ENCODE assay signal across 1 cellular context in genomic region chr11:119336744-119337469, GRCh38.
TF ChIP-seq lines count a peak whose summit lies in the region.

No MANE protein-coding gene starts in this region.

TF ChIP-seq in GM23338, 12 proteins besides CTCF, POLR2A, EP300 and RAD21:
- TF ChIP-seq ZNF114 (CRISPR knock-in tag; IDR thresholded peaks at IDR 0.05): no peak
TF ChIP-seq in GM23338: peak in this region for 0.
